Comparison of ENCODE assay signal across 9 cellular contexts in the genomic region with DNA sequence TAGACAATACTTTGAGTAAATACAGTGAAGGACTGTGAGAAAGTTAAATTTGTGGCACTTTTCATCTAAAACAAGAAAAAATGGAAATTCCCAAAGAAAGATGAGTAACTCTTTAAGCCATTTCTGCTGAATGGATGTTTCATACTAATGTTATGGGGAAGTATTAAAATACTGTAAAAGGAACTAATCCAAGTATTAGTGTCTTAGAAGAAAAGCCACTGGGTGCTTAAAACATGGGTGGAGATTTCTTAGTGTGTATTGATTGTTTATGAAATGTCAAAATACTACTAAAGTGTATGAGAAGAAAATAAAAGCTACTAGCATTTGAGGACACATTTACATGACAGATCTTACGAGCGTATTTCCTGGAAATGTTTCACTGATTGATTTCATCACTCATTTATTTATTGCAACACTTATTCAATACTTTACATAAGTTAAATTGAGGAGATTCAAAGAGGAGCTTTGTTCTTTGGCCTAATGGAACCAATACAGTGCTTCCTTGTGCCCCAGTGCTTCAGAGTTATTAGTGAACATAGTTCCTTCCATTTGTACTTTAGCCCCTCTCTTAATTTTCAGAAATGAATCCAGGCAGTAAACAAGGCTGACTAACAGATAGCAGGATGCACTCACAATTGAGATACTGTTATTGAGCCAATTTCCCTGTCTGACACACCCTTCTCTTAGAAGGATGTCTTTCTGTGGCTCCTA.
DNase-seq lines count a peak whose midpoint lies in the region; ATAC-seq and TF ChIP-seq lines count a peak whose summit lies in the region.
"Had no signal": no experiment of that assay in that cellular context is flagged by ENCODE, and none has a peak within 500 bp of the region (broad histone marks: within the 10 kb centered on the region; RNA-seq: fewer than 3 reads in every experiment).

No MANE protein-coding gene starts in this region.

- DNase-seq in right cardiac atrium (no peak), cardiac septum (ENCODE audit: low spot score) (no peak), kidney glomerular epithelial cell (lab: John Stamatoyannopoulos, UW) (peak; percentile 53), upper lobe of left lung (no peak), NCI-H2081 treated with DMSO at 0.1 percent for 48 hours (lab: John Stamatoyannopoulos, UW) (no peak), HK-2 (ENCODE audit: unreplicated experiment) (no peak), RWPE1 (ENCODE audit: low spot score) (no peak)
- no peak for DNase-seq in activated naive CD8-positive, alpha-beta T cell treated with anti-CD3 and anti-CD28 coated beads for 36 hours
- DNase-seq: caudate nucleus had no signal

- H3K4me1 ChIP-seq in right cardiac atrium (ENCODE audit: control insufficient read depth, insufficient read depth, low read length), result no peaks in the 10 kb centered on the region
- H3K4me1 ChIP-seq in upper lobe of left lung, result peaks cover 8 to 17% (median 12%) of the 10 kb centered on the region in 4 donors

- POLR2A ChIA-PET in RWPE1 (lab: Yijun Ruan, JAX; ENCODE audit: low non-redundant PET), result no interaction called here

- CTCF ChIA-PET in RWPE1 (lab: Yijun Ruan, JAX), result interaction anchor here (0.6 kb wide), 1 partner anchor 90 kb away, joined by 3 read pairs; no protein-coding TSS in a partner anchor

- H3K4me3 ChIP-seq in right cardiac atrium (ENCODE audit: low read length), result peak overlapping the region; percentile 52
- H3K4me3 ChIP-seq in upper lobe of left lung, result peak overlapping the region in 2 of 4 donors; percentile 15 to 25

- no peak for TF ChIP-seq EP300 in upper lobe of left lung (IDR thresholded peaks at IDR 0.05)

- no peaks in the 10 kb centered on the region for H3K9me3 ChIP-seq in right cardiac atrium (ENCODE audit: control insufficient read depth, low read length)
- no peaks in the 10 kb centered on the region for H3K9me3 ChIP-seq in upper lobe of left lung

- H3K27me3 ChIP-seq in right cardiac atrium (ENCODE audit: control insufficient read depth, insufficient read depth), result no peaks in the 10 kb centered on the region
- H3K27me3 ChIP-seq in upper lobe of left lung, result no peaks in the 10 kb centered on the region

- ATAC-seq in right cardiac atrium (no peak), upper lobe of left lung (ENCODE audit: low FRiP score in 2 of 2) (peak in 1 of 2 donors; percentile 40)

- H3K36me3 Mint-ChIP-seq in activated naive CD8-positive, alpha-beta T cell treated with anti-CD3 and anti-CD28 coated beads for 36 hours, result peaks cover 4% of the 10 kb centered on the region

- H3K9me3 Mint-ChIP-seq in activated naive CD8-positive, alpha-beta T cell treated with anti-CD3 and anti-CD28 coated beads for 36 hours, result no peaks in the 10 kb centered on the region

- no peaks in the 10 kb centered on the region for H3K27me3 Mint-ChIP-seq in activated naive CD8-positive, alpha-beta T cell treated with anti-CD3 and anti-CD28 coated beads for 36 hours

- H3K4me3 Mint-ChIP-seq in activated naive CD8-positive, alpha-beta T cell treated with anti-CD3 and anti-CD28 coated beads for 36 hours, result peak overlapping the region; percentile 47

- no peak for TF ChIP-seq POLR2A in upper lobe of left lung (IDR thresholded peaks at IDR 0.05)

- peaks cover 63% of the 10 kb centered on the region for H3K4me1 Mint-ChIP-seq in activated naive CD8-positive, alpha-beta T cell treated with anti-CD3 and anti-CD28 coated beads for 36 hours

- TF ChIP-seq CTCF in upper lobe of left lung (IDR thresholded peaks at IDR 0.05) (no peak), RWPE1 (conservative IDR thresholded peaks at IDR 0.05; ENCODE audit: low read depth) (no peak)

- H3K27ac Mint-ChIP-seq in activated naive CD8-positive, alpha-beta T cell treated with anti-CD3 and anti-CD28 coated beads for 36 hours, result peak overlapping the region; percentile 87

- intact Hi-C loops in right cardiac atrium (cut with DNase I) (no loop called here), cardiac septum (cut with DNase I) (no loop called here)

- no peak overlapping the region for H3K27ac ChIP-seq in right cardiac atrium (ENCODE audit: low read length)
- peak overlapping the region; percentile 6 to 61 (median 22) for H3K27ac ChIP-seq in upper lobe of left lung
- H3K27ac ChIP-seq in RWPE1, result no peak overlapping the region

- no peaks in the 10 kb centered on the region for H3K36me3 ChIP-seq in upper lobe of left lung

- WGBS in right cardiac atrium, result 72% methylated on average over 2 of the region's 2 CpGs
- WGBS in upper lobe of left lung, 2 donors, result 27 to 32% methylated on average over 2 of the region's 2 CpGs

Comparison
In these comparisons a context has a peak if more than half of its experiments do, and no peak if none do; other contexts are left out.
1. H3K27ac ChIP-seq: peak in upper lobe of left lung (4 of 4); none in right cardiac atrium (single experiment) and RWPE1 (single experiment).